Comparison of ENCODE assay signal across 8 cellular contexts in genomic region chr17:2393184-2393953, GRCh38. TPM values are rescaled to one million over a fixed set of nuclear protein-coding genes. Genes with fewer than 3 reads are reported as not detected.
DNase-seq lines count a peak whose midpoint lies in the region; ATAC-seq and TF ChIP-seq lines count a peak whose summit lies in the region.

No MANE protein-coding gene starts in this region.

- peaks cover 42% of the 10 kb centered on the region for H3K4me1 Mint-ChIP-seq in activated T-helper 1 cell treated with anti-CD3 and anti-CD28 coated beads, Interleukin-12 subunit alpha, Interleukin-12 subunit beta, Interleukin-2, Interleukin-4 antibody, amounts not matched to agents 30 ng/mL and 10 ng/mL and 1 ng/mL, durations not matched to agents 14 hours and 24 hours and 36 hours (ENCODE audit: low read depth)
- peaks cover 43 to 74% (median 59%) of the 10 kb centered on the region in 7 donors for H3K4me1 Mint-ChIP-seq in naive thymus-derived CD4-positive, alpha-beta T cell
- H3K4me1 Mint-ChIP-seq in stimulated activated memory B cell treated with anti-CD40 and anti-IgM and Interleukin-4, amounts not matched to agents 10 μg/mL and 1 μg/mL and 100 μg/mL, for 72 hours: peaks cover 75% of the 10 kb centered on the region

- no peaks in the 10 kb centered on the region for H3K9me3 Mint-ChIP-seq in activated T-helper 1 cell treated with anti-CD3 and anti-CD28 coated beads, Interleukin-12 subunit alpha, Interleukin-12 subunit beta, Interleukin-2, Interleukin-4 antibody, amounts not matched to agents 30 ng/mL and 10 ng/mL and 1 ng/mL, durations not matched to agents 14 hours and 24 hours and 36 hours
- H3K9me3 Mint-ChIP-seq in naive thymus-derived CD4-positive, alpha-beta T cell: peaks cover 0 to 10% (median 0%) of the 10 kb centered on the region in 11 donors
- H3K9me3 Mint-ChIP-seq in stimulated activated memory B cell treated with anti-CD40 and anti-IgM and Interleukin-4, amounts not matched to agents 10 μg/mL and 1 μg/mL and 100 μg/mL, for 72 hours: no peaks in the 10 kb centered on the region

- no peaks in the 10 kb centered on the region for H3K27me3 Mint-ChIP-seq in activated T-helper 1 cell treated with anti-CD3 and anti-CD28 coated beads, Interleukin-12 subunit alpha, Interleukin-12 subunit beta, Interleukin-2, Interleukin-4 antibody, amounts not matched to agents 30 ng/mL and 10 ng/mL and 1 ng/mL, durations not matched to agents 14 hours and 24 hours and 36 hours (ENCODE audit: insufficient read depth)
- no peaks in the 10 kb centered on the region for H3K27me3 Mint-ChIP-seq in naive thymus-derived CD4-positive, alpha-beta T cell
- no peaks in the 10 kb centered on the region for H3K27me3 Mint-ChIP-seq in stimulated activated memory B cell treated with anti-CD40 and anti-IgM and Interleukin-4, amounts not matched to agents 10 μg/mL and 1 μg/mL and 100 μg/mL, for 72 hours

- H3K36me3 Mint-ChIP-seq in activated T-helper 1 cell treated with anti-CD3 and anti-CD28 coated beads, Interleukin-12 subunit alpha, Interleukin-12 subunit beta, Interleukin-2, Interleukin-4 antibody, amounts not matched to agents 30 ng/mL and 10 ng/mL and 1 ng/mL, durations not matched to agents 14 hours and 24 hours and 36 hours (ENCODE audit: low read depth): peaks cover 9% of the 10 kb centered on the region
- H3K36me3 Mint-ChIP-seq in naive thymus-derived CD4-positive, alpha-beta T cell: peaks cover 0 to 5% (median 2%) of the 10 kb centered on the region in 5 donors
- peaks cover 7% of the 10 kb centered on the region for H3K36me3 Mint-ChIP-seq in stimulated activated memory B cell treated with anti-CD40 and anti-IgM and Interleukin-4, amounts not matched to agents 10 μg/mL and 1 μg/mL and 100 μg/mL, for 72 hours

- H3K27ac Mint-ChIP-seq in activated T-helper 1 cell treated with anti-CD3 and anti-CD28 coated beads, Interleukin-12 subunit alpha, Interleukin-12 subunit beta, Interleukin-2, Interleukin-4 antibody, amounts not matched to agents 30 ng/mL and 10 ng/mL and 1 ng/mL, durations not matched to agents 14 hours and 24 hours and 36 hours: peak overlapping the region; percentile 96
- peak overlapping the region; percentile 65 to 98 (median 95) for H3K27ac Mint-ChIP-seq in naive thymus-derived CD4-positive, alpha-beta T cell
- H3K27ac Mint-ChIP-seq in stimulated activated memory B cell treated with anti-CD40 and anti-IgM and Interleukin-4, amounts not matched to agents 10 μg/mL and 1 μg/mL and 100 μg/mL, for 72 hours: peak overlapping the region; percentile 98

- no peaks in the 10 kb centered on the region for H3K27me3 ChIP-seq in HUES48 (ENCODE audit: control insufficient read depth, insufficient read depth, low read length)
- no peaks in the 10 kb centered on the region for H3K27me3 ChIP-seq in Peyer's patch
- no peaks in the 10 kb centered on the region for H3K27me3 ChIP-seq in naive thymus-derived CD4-positive, alpha-beta T cell (ENCODE audit: control insufficient read depth in 2 of 2, insufficient read depth in 2 of 2, low read length in 2 of 2)

- CTCF ChIA-PET in naive thymus-derived CD4-positive, alpha-beta T cell (lab: Charles Lee): interaction anchor here (0.5 to 3.1 kb wide), 3 partner anchors 11 to 32 kb away, joined by 5 to 18 read pairs (median 14); no protein-coding TSS in a partner anchor

- TF ChIP-seq POLR2A in Peyer's patch (IDR thresholded peaks at IDR 0.05): peak in 1 of 2 donors; percentile 46

- POLR2A ChIA-PET in naive thymus-derived CD4-positive, alpha-beta T cell (lab: Charles Lee): interaction anchor here (0.6 to 9.6 kb wide), 7 partner anchors 8 to 1191 kb away, joined by 3 to 82 read pairs (median 3); partner anchors contain the start of genes MNT, SGSM2, SMG6 and SRR

- DNase-seq in DMS153 (lab: John Stamatoyannopoulos, UW) (peak; percentile 13), Peyer's patch (peak; percentile 92 to 96 (median 95)), fibroblast of gingiva (ENCODE audit: low read depth) (peak; percentile 79)
- peak; percentile 88 for DNase-seq in activated T-helper 1 cell treated with anti-CD3 and anti-CD28 coated beads, Interleukin-12 subunit alpha, Interleukin-12 subunit beta, Interleukin-2, Interleukin-4 antibody, amounts not matched to agents 30 ng/mL and 10 ng/mL and 1 ng/mL, durations not matched to agents 14 hours and 24 hours and 36 hours (ENCODE audit: low spot score)
- peak; percentile 89 to 95 (median 91) for DNase-seq in naive thymus-derived CD4-positive, alpha-beta T cell

- no peak for TF ChIP-seq CTCF in Peyer's patch (IDR thresholded peaks at IDR 0.05)

- H3K4me3 Mint-ChIP-seq in activated T-helper 1 cell treated with anti-CD3 and anti-CD28 coated beads, Interleukin-12 subunit alpha, Interleukin-12 subunit beta, Interleukin-2, Interleukin-4 antibody, amounts not matched to agents 30 ng/mL and 10 ng/mL and 1 ng/mL, durations not matched to agents 14 hours and 24 hours and 36 hours: peak overlapping the region; percentile 82
- peak overlapping the region; percentile 75 to 96 (median 86) for H3K4me3 Mint-ChIP-seq in naive thymus-derived CD4-positive, alpha-beta T cell
- H3K4me3 Mint-ChIP-seq in stimulated activated memory B cell treated with anti-CD40 and anti-IgM and Interleukin-4, amounts not matched to agents 10 μg/mL and 1 μg/mL and 100 μg/mL, for 72 hours: peak overlapping the region; percentile 95

- peak overlapping the region; percentile 83 for H3K4me3 ChIP-seq in HUES48 (ENCODE audit: low read depth, low read length)
- H3K4me3 ChIP-seq in Peyer's patch: peak overlapping the region; percentile 70 to 97 (median 92)
- H3K4me3 ChIP-seq in naive thymus-derived CD4-positive, alpha-beta T cell (ENCODE audit: low read length): peak overlapping the region; percentile 89

- H3K4me1 ChIP-seq in HUES48 (ENCODE audit: control insufficient read depth, insufficient read depth, low read length) (peaks cover 33% of the 10 kb centered on the region), Peyer's patch (peaks cover 27 to 62% (median 45%) of the 10 kb centered on the region in 4 donors)
- H3K4me1 ChIP-seq in naive thymus-derived CD4-positive, alpha-beta T cell (ENCODE audit: control insufficient read depth in 2 of 2, insufficient read depth in 2 of 2, low read length in 2 of 2): peaks cover 15 to 60% of the 10 kb centered on the region in 2 donors

- intact Hi-C loops in activated T-helper 1 cell treated with anti-CD3 and anti-CD28 coated beads, Interleukin-12 subunit alpha, Interleukin-12 subunit beta, Interleukin-2, Interleukin-4 antibody, amounts not matched to agents 30 ng/mL and 10 ng/mL and 1 ng/mL, durations not matched to agents 14 hours and 24 hours and 36 hours (cut with micrococcal nuclease): loop anchor here (2.0 to 5.0 kb wide), 6 partner anchors 57 to 561 kb away; partner anchors contain the start of genes CLUH, HIC1, PAFAH1B1 and RPA1
- intact Hi-C loops in naive thymus-derived CD4-positive, alpha-beta T cell (cut with micrococcal nuclease): loop anchor here (1.0 to 2.0 kb wide), 8 partner anchors 8 to 677 kb away; partner anchors contain the start of genes MNT (in 2 of the 2), SGSM2 (in 2 of the 2), SMG6 (in 2 of the 2) and SRR (in 2 of the 2)

- H3K9me3 ChIP-seq in HUES48 (ENCODE audit: control insufficient read depth, insufficient read depth, low read length) (no peaks in the 10 kb centered on the region), Peyer's patch (no peaks in the 10 kb centered on the region)
- H3K9me3 ChIP-seq in naive thymus-derived CD4-positive, alpha-beta T cell (ENCODE audit: control insufficient read depth in 2 of 3, low read length in 3 of 3): no peaks in the 10 kb centered on the region

- H3K27ac ChIP-seq in HUES48 (ENCODE audit: low read depth, low read length): peak overlapping the region; percentile 97
- H3K27ac ChIP-seq in Peyer's patch: peak overlapping the region; percentile 93 to 100 (median 99)
- peak overlapping the region; percentile 100 for H3K27ac ChIP-seq in naive thymus-derived CD4-positive, alpha-beta T cell (ENCODE audit: low read depth, low read length)

- ATAC-seq in GM21390 (IDR thresholded peaks at IDR 0.05; ENCODE audit: unreplicated experiment): peak; percentile 32
- ATAC-seq in naive thymus-derived CD4-positive, alpha-beta T cell: peak; percentile 72
- peak; percentile 70 for ATAC-seq in stimulated activated memory B cell treated with anti-CD40 and anti-IgM and Interleukin-4, amounts not matched to agents 10 μg/mL and 1 μg/mL and 100 μg/mL, for 72 hours

- H3K9ac ChIP-seq in HUES48 (ENCODE audit: low read depth, low read length): peak overlapping the region; percentile 86

- H3K36me3 ChIP-seq in HUES48 (ENCODE audit: control insufficient read depth, insufficient read depth, low read length) (0 out of 2 replicates have a peak, but pooled peaks cover 5% of the 10 kb centered on the region), Peyer's patch (no peaks in the 10 kb centered on the region)
- peaks cover 0 to 8% (median 0%) of the 10 kb centered on the region in 3 experiments for H3K36me3 ChIP-seq in naive thymus-derived CD4-positive, alpha-beta T cell (ENCODE audit: control insufficient read depth in 2 of 3, insufficient read depth in 3 of 3, low read length in 3 of 3)

RNA-seq across cellular contexts. Expression of gene MNT, which starts 7.5 kb away (rescaled TPM):
- 10 to 100 TPM in 3 of 4 donors, 1 to 10 TPM in 1; 9.5 to 57.8 (median 39.0) TPM for total RNA-seq in Peyer's patch
- total RNA-seq in activated T-helper 1 cell treated with anti-CD3 and anti-CD28 coated beads, Interleukin-12 subunit alpha, Interleukin-12 subunit beta, Interleukin-2, Interleukin-4 antibody, amounts not matched to agents 30 ng/mL and 10 ng/mL and 1 ng/mL, durations not matched to agents 14 hours and 24 hours and 36 hours: 31.5 and 35.9 TPM in 2 replicates
- 100 to 1,000 TPM in 1 of 5 experiments, 10 to 100 TPM in 4; 31.4 to 106 (median 55.5) TPM for total RNA-seq in naive thymus-derived CD4-positive, alpha-beta T cell
- 1 to 10 TPM in 1 of 2 donors, under 1 TPM in 1; 0.65 to 1.0 TPM for polyA plus RNA-seq in naive thymus-derived CD4-positive, alpha-beta T cell

RNA-seq across cellular contexts. Expression of gene SGSM2, which starts 56.1 kb away (rescaled TPM):
- total RNA-seq in Peyer's patch: 100 to 1,000 TPM in 3 of 4 donors, 10 to 100 TPM in 1; 48.5 to 151 (median 113) TPM
- 39.1 and 45.9 TPM in 2 replicates for total RNA-seq in activated T-helper 1 cell treated with anti-CD3 and anti-CD28 coated beads, Interleukin-12 subunit alpha, Interleukin-12 subunit beta, Interleukin-2, Interleukin-4 antibody, amounts not matched to agents 30 ng/mL and 10 ng/mL and 1 ng/mL, durations not matched to agents 14 hours and 24 hours and 36 hours
- 100 to 1,000 TPM in 4 of 5 experiments, 10 to 100 TPM in 1; 70.8 to 151 (median 138) TPM for total RNA-seq in naive thymus-derived CD4-positive, alpha-beta T cell
- polyA plus RNA-seq in naive thymus-derived CD4-positive, alpha-beta T cell: 10 to 100 TPM in 1 of 2 donors, 1 to 10 TPM in 1; 9.4 to 22.7 TPM

RNA-seq across cellular contexts. Expression of gene TSR1, which starts 57.1 kb away (rescaled TPM):
- 10 to 100 TPM in 3 of 4 donors, 1 to 10 TPM in 1; 5.6 to 87.5 (median 28.6) TPM for total RNA-seq in Peyer's patch
- 91.3 and 92.9 TPM in 2 replicates for total RNA-seq in activated T-helper 1 cell treated with anti-CD3 and anti-CD28 coated beads, Interleukin-12 subunit alpha, Interleukin-12 subunit beta, Interleukin-2, Interleukin-4 antibody, amounts not matched to agents 30 ng/mL and 10 ng/mL and 1 ng/mL, durations not matched to agents 14 hours and 24 hours and 36 hours
- 10 to 100 TPM; 22.9 to 42.8 (median 30.0) TPM for total RNA-seq in naive thymus-derived CD4-positive, alpha-beta T cell
- polyA plus RNA-seq in naive thymus-derived CD4-positive, alpha-beta T cell: 10 to 100 TPM; 13.1 to 21.6 TPM

Comparison
In these comparisons a context has a peak if more than half of its experiments do, and no peak if none do; other contexts are left out.
1. Peak in every context shown above with its lines: DNase-seq, ATAC-seq, H3K4me3 ChIP-seq and H3K27ac ChIP-seq.
2. DNase-seq: peak in every context shown above with its lines; median percentile 95 in Peyer's patch; 91 in naive thymus-derived CD4-positive, alpha-beta T cell; 88 in activated T-helper 1 cell treated with anti-CD3 and anti-CD28 coated beads, Interleukin-12 subunit alpha, Interleukin-12 subunit beta, Interleukin-2, Interleukin-4 antibody, amounts not matched to agents 30 ng/mL and 10 ng/mL and 1 ng/mL, durations not matched to agents 14 hours and 24 hours and 36 hours; 79 in fibroblast of gingiva; 13 in DMS153.